In the genomic region with DNA sequence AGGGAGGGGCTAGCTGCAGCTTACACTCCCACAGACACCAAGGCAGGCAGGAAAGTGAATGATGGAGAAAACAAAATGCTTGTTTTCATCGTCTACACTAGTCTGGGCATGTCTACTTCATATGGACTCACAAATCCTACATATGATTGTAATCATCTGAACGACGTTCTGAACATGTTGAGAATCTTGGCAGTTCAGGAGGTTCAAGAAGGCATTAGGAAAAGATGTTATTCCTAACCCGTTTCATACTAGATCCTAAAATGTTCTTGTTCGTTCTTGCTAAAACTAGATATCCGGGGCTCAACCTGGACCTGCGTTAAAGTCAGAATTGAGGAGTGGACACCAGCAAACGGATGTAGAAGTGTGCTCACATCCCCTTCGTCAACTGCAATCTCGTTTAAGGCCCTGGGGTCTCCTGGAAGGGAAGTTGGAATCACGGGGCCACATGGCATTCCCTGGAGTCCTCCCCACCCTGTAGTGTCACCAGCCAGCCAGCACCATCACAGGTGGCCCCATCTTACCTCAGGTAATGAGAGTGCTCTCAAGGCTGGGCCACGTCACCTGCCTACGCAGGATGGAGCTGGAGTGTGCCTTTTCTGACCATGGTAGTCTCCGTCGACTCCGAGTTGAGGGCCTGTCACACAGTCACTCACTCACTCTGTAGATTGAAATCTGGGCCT, we compare ENCODE assay signal across 1 cellular context.
TF ChIP-seq lines count a peak whose summit lies in the region.

No MANE protein-coding gene starts in this region.

TF ChIP-seq in IMR-90, 13 proteins besides CTCF, POLR2A, EP300 and RAD21:
- TF ChIP-seq, protein P1, sequence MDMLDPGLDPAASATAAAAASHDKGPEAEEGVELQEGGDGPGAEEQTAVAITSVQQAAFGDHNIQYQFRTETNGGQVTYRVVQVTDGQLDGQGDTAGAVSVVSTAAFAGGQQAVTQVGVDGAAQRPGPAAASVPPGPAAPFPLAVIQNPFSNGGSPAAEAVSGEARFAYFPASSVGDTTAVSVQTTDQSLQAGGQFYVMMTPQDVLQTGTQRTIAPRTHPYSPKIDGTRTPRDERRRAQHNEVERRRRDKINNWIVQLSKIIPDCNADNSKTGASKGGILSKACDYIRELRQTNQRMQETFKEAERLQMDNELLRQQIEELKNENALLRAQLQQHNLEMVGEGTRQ (IDR thresholded peaks at IDR 0.05; ENCODE audit: low read depth, low read length), result no peak
- TF ChIP-seq FOS (IDR thresholded peaks at IDR 0.05; ENCODE audit: low read depth, low read length) (no peak), CEBPB (IDR thresholded peaks at IDR 0.05; ENCODE audit: low read depth, low read length) (no peak), CHD1 (IDR thresholded peaks at IDR 0.05; ENCODE audit: low read depth, low read length) (no peak), MAZ (IDR thresholded peaks at IDR 0.05; ENCODE audit: borderline replicate concordance, low read depth, low read length) (no peak), SMC3 (IDR thresholded peaks at IDR 0.05; ENCODE audit: low read depth, low read length) (no peak), MAFK (IDR thresholded peaks at IDR 0.05; ENCODE audit: low read depth, low read length) (no peak), BHLHE40 (IDR thresholded peaks at IDR 0.05; ENCODE audit: low read depth, low read length) (no peak), RCOR1 (IDR thresholded peaks at IDR 0.05; ENCODE audit: insufficient replicate concordance, low read length) (no peak)
- TF ChIP-seq, protein P2, sequence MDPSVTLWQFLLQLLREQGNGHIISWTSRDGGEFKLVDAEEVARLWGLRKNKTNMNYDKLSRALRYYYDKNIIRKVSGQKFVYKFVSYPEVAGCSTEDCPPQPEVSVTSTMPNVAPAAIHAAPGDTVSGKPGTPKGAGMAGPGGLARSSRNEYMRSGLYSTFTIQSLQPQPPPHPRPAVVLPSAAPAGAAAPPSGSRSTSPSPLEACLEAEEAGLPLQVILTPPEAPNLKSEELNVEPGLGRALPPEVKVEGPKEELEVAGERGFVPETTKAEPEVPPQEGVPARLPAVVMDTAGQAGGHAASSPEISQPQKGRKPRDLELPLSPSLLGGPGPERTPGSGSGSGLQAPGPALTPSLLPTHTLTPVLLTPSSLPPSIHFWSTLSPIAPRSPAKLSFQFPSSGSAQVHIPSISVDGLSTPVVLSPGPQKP (IDR thresholded peaks at IDR 0.05; ENCODE audit: borderline replicate concordance, low read depth, low read length), result no peak
